ENCODE assay signal across 9 cellular contexts in genomic region chr10:5589963-5590511, GRCh38.
DNase-seq lines count a peak whose midpoint lies in the region; ATAC-seq, FAIRE-seq and TF ChIP-seq lines count a peak whose summit lies in the region.
"Had no signal": no experiment of that assay in that cellular context is flagged by ENCODE, and none has a peak within 500 bp of the region (broad histone marks: within the 10 kb centered on the region; RNA-seq: fewer than 3 reads in every experiment).

No MANE protein-coding gene starts in this region.

- peaks cover 38% of the 10 kb centered on the region for H3K4me1 ChIP-seq in keratinocyte (ENCODE audit: control insufficient read depth, extremely low read depth, insufficient read depth, low read length)

- H3K36me3 Mint-ChIP-seq in HFFc6 (ENCODE audit: low read depth) = peaks cover 9% of the 10 kb centered on the region

- no peak overlapping the region for H2AFZ ChIP-seq in keratinocyte (ENCODE audit: control insufficient read depth, low read length)

- no peaks in the 10 kb centered on the region for H4K20me1 ChIP-seq in keratinocyte (ENCODE audit: control insufficient read depth, extremely low read depth, insufficient read depth, low read length)

- no peak for ATAC-seq in HG03095 (IDR thresholded peaks at IDR 0.05; ENCODE audit: unreplicated experiment)
- ATAC-seq in HG03565 (IDR thresholded peaks at IDR 0.05; ENCODE audit: unreplicated experiment) = no peak

- no peak overlapping the region for H3K4me2 ChIP-seq in keratinocyte (ENCODE audit: control insufficient read depth, extremely low read depth, insufficient read depth, low read depth, low read length)

- H3K4me3 ChIP-seq in AG04449 (ENCODE audit: low read depth, low read length) (no peak overlapping the region), WI38 (ENCODE audit: low read depth, low read length) (no peak overlapping the region), keratinocyte (ENCODE audit: control insufficient read depth in 2 of 3, extremely low read depth in 1 of 3, insufficient read depth in 2 of 3, low read depth in 1 of 3, low read length in 3 of 3) (no peak overlapping the region)

- no peaks in the 10 kb centered on the region for H3K36me3 ChIP-seq in keratinocyte (ENCODE audit: control insufficient read depth in 2 of 2, extremely low read depth in 1 of 2, insufficient read depth in 2 of 2, low read length in 2 of 2)

- H3K4me3 Mint-ChIP-seq in HFFc6 = no peak overlapping the region

- H3K27me3 ChIP-seq in keratinocyte (ENCODE audit: control insufficient read depth, extremely low read depth, insufficient read depth, low read length) = no peaks in the 10 kb centered on the region

- TF ChIP-seq CTCF in AG04449 (IDR thresholded peaks at IDR 0.05; ENCODE audit: insufficient read depth, low read length, missing control alignments) = peak; percentile 50
- peak; percentile 61 for TF ChIP-seq CTCF in HFFc6 (IDR thresholded peaks at IDR 0.05)
- peak; percentile 20; the same call in 1 of the 2 replicates for TF ChIP-seq CTCF in WI38 (IDR thresholded peaks at IDR 0.05; ENCODE audit: low read depth, low read length)
- peak in 2 of 3 experiments; percentile 21 to 22 for TF ChIP-seq CTCF in keratinocyte (optimal IDR thresholded peaks at IDR 0.05 in 1 of 3, IDR thresholded peaks at IDR 0.05 in 1 of 3, conservative IDR thresholded peaks at IDR 0.05 in 1 of 3; ENCODE audit: extremely low read depth in 1 of 3, insufficient read depth in 2 of 3, low read length in 3 of 3)

- no peak overlapping the region for H3K27ac ChIP-seq in keratinocyte (ENCODE audit: control insufficient read depth, insufficient read depth, low read length)

- H3K27me3 Mint-ChIP-seq in HFFc6 (ENCODE audit: insufficient read depth) = peaks cover 2% of the 10 kb centered on the region

- no peaks in the 10 kb centered on the region for H3K9me3 Mint-ChIP-seq in HFFc6

- CTCF ChIA-PET in AG04449 (lab: Yijun Ruan, JAX) = interaction anchor here (0.6 to 2.4 kb wide), 6 partner anchors 11 to 162 kb away, joined by 3 to 7 read pairs (median 4); no protein-coding TSS in a partner anchor

- FAIRE-seq in keratinocyte (lab: Jason Lieb, UNC) = no peak

- no peaks in the 10 kb centered on the region for H3K9me1 ChIP-seq in keratinocyte (ENCODE audit: control insufficient read depth, extremely low read depth, insufficient read depth, low read length)

- H3K27ac Mint-ChIP-seq in HFFc6 = peak overlapping the region; percentile 47

- no peak overlapping the region for H3K9ac ChIP-seq in keratinocyte (ENCODE audit: control insufficient read depth, extremely low read depth, insufficient read depth, low read length)

- POLR2A ChIA-PET in AG04449 (lab: Yijun Ruan, JAX) = interaction anchor here (1.1 to 1.2 kb wide), 2 partner anchors 41 to 144 kb away, joined by 3 to 6 read pairs; no protein-coding TSS in a partner anchor

- peaks cover 78% of the 10 kb centered on the region for H3K4me1 Mint-ChIP-seq in HFFc6 (ENCODE audit: low read depth)

- DNase-seq in AG04449 (ENCODE audit: low read depth, low spot score) (peak; percentile 17), HFFc6 (peak; percentile 28), keratinocyte (ENCODE audit: low read depth, low spot score) (no peak), DMS 273 treated with DMSO at 0.1 percent for 48 hours (lab: John Stamatoyannopoulos, UW) (no peak)
- DNase-seq in stimulated activated CD4-positive, alpha-beta T cell treated with anti-CD3 and anti-CD28 coated beads, Interleukin-4, amount 100 ng/mL, for 1 hour = no peak
- DNase-seq: DMS153 had no signal

- dilution Hi-C loops in keratinocyte (cut with MboI; ENCODE audit: extremely low pct_ligation_motif_present, low sequenced_read_pairs) = no loop called here

- peaks cover 2% of the 10 kb centered on the region for H3K79me2 ChIP-seq in keratinocyte (ENCODE audit: control insufficient read depth, insufficient read depth, low read length)

- H3K9me3 ChIP-seq in keratinocyte (ENCODE audit: control insufficient read depth, low read depth, low read length) = no peaks in the 10 kb centered on the region

Comparison
In these comparisons a context has a peak if more than half of its experiments do, and no peak if none do; other contexts are left out.
1. DNase-seq: peak in AG04449 (single experiment) and HFFc6 (single experiment); none in keratinocyte (single experiment), stimulated activated CD4-positive, alpha-beta T cell treated with anti-CD3 and anti-CD28 coated beads, Interleukin-4, amount 100 ng/mL, for 1 hour (single experiment) and DMS 273 treated with DMSO at 0.1 percent for 48 hours (single experiment).
2. Peak in every context shown above with its lines, with median percentiles within 50 percentile points of each other: CTCF ChIP-seq.